ENCODE assay signal across 13 cellular contexts in genomic region chrX:129760155-129760554, GRCh38. TPM values are rescaled to one million over a fixed set of nuclear protein-coding genes. Genes with fewer than 3 reads are reported as not detected.
DNase-seq lines count a peak whose midpoint lies in the region; ATAC-seq and TF ChIP-seq lines count a peak whose summit lies in the region.
"Had no signal": no experiment of that assay in that cellular context is flagged by ENCODE, and none has a peak within 500 bp of the region (broad histone marks: within the 10 kb centered on the region; RNA-seq: fewer than 3 reads in every experiment).

No MANE protein-coding gene starts in this region.

- peak; percentile 1 for ATAC-seq in activated CD8-positive, alpha-beta T cell treated with anti-CD3 and anti-CD28 coated beads for 36 hours
- ATAC-seq in lower lobe of right lung (peak in 1 of 2 donors; percentile 18), upper lobe of right lung (no peak)

- no peaks in the 10 kb centered on the region for H3K27me3 Mint-ChIP-seq in activated naive CD4-positive, alpha-beta T cell treated with anti-CD3 and anti-CD28 coated beads, Interleukin-2, amount 10 ng/mL, durations not matched to agents 7 days and 5 days
- H3K27me3 Mint-ChIP-seq in activated CD8-positive, alpha-beta T cell treated with anti-CD3 and anti-CD28 coated beads for 36 hours, result no peaks in the 10 kb centered on the region

- peaks cover 65% of the 10 kb centered on the region for H3K4me1 Mint-ChIP-seq in activated naive CD4-positive, alpha-beta T cell treated with anti-CD3 and anti-CD28 coated beads, Interleukin-2, amount 10 ng/mL, durations not matched to agents 7 days and 5 days
- peaks cover 56% of the 10 kb centered on the region for H3K4me1 Mint-ChIP-seq in activated CD8-positive, alpha-beta T cell treated with anti-CD3 and anti-CD28 coated beads for 36 hours (ENCODE audit: low read depth)

- H3K27ac ChIP-seq in lower lobe of right lung, result peak overlapping the region; percentile 58
- peak overlapping the region; percentile 51 for H3K27ac ChIP-seq in upper lobe of right lung
- peak overlapping the region in 2 of 4 donors; percentile 33 to 53 for H3K27ac ChIP-seq in esophagus squamous epithelium
- H3K27ac ChIP-seq: brain microvascular endothelial cell, PC-9 had no signal

- DNase-seq in activated naive CD4-positive, alpha-beta T cell treated with anti-CD3 and anti-CD28 coated beads, Interleukin-2, amount 10 ng/mL, durations not matched to agents 7 days and 5 days, result no peak
- DNase-seq in activated naive CD4-positive, alpha-beta T cell treated with anti-CD3 and anti-CD28 coated beads, Interleukin-2, amount 50 U/mL, for 16 hours, result no peak
- DNase-seq in activated CD8-positive, alpha-beta T cell treated with anti-CD3 and anti-CD28 coated beads for 36 hours, result no peak
- no peak for DNase-seq in lower lobe of right lung
- DNase-seq in upper lobe of right lung, result no peak
- no peak for DNase-seq in NCI-H1694 treated with DMSO at 0.1 percent for 48 hours (lab: John Stamatoyannopoulos, UW)
- no peak for DNase-seq in esophagus squamous epithelium (lab: John Stamatoyannopoulos, UW)
- no peak for DNase-seq in lower leg skin (ENCODE audit: low spot score in 2 of 2)
- DNase-seq: left ventricle myocardium inferior had no signal

- intact Hi-C loops in activated CD8-positive, alpha-beta T cell treated with anti-CD3 and anti-CD28 coated beads for 36 hours (cut with micrococcal nuclease), result no loop called here
- intact Hi-C loops in lower lobe of right lung (cut with DNase I), result no loop called here
- intact Hi-C loops in upper lobe of right lung (cut with DNase I), result no loop called here
- intact Hi-C loops in esophagus squamous epithelium (cut with DNase I), result no loop called here
- intact Hi-C loops in lower leg skin (cut with DNase I; ENCODE audit: low total_unique reads), result no loop called here

- no peaks in the 10 kb centered on the region for H3K9me3 Mint-ChIP-seq in activated naive CD4-positive, alpha-beta T cell treated with anti-CD3 and anti-CD28 coated beads, Interleukin-2, amount 10 ng/mL, durations not matched to agents 7 days and 5 days
- H3K9me3 Mint-ChIP-seq in activated CD8-positive, alpha-beta T cell treated with anti-CD3 and anti-CD28 coated beads for 36 hours, result no peaks in the 10 kb centered on the region

- CTCF ChIA-PET in activated naive CD4-positive, alpha-beta T cell treated with anti-CD3 and anti-CD28 coated beads, Interleukin-2, amount 10 ng/mL, durations not matched to agents 7 days and 5 days (lab: Charles Lee), result interaction anchor here (0.7 to 3.4 kb wide), 9 partner anchors 9 to 165 kb away, joined by 3 to 39 read pairs (median 5); partner anchors contain the start of gene SASH3
- CTCF ChIA-PET in activated CD8-positive, alpha-beta T cell treated with anti-CD3 and anti-CD28 coated beads for 36 hours (lab: Charles Lee), result interaction anchor here (0.6 to 2.3 kb wide), 7 partner anchors 8 to 105 kb away, joined by 3 to 12 read pairs (median 5); partner anchors contain the start of gene APLN

- 60 to 81% methylated on average over 3 to 4 of the region's 9 CpGs for WGBS in esophagus squamous epithelium, 2 donors
- WGBS in lower leg skin, 2 donors, result 67 to 90% methylated on average over 5 to 9 of the region's 9 CpGs

- no peaks in the 10 kb centered on the region for H3K27me3 ChIP-seq in lower lobe of right lung (ENCODE audit: low read depth)
- H3K27me3 ChIP-seq in upper lobe of right lung, result no peaks in the 10 kb centered on the region
- H3K27me3 ChIP-seq in esophagus squamous epithelium, result no peaks in the 10 kb centered on the region
- H3K27me3 ChIP-seq: brain microvascular endothelial cell had no signal

- POLR2A ChIA-PET in activated CD8-positive, alpha-beta T cell treated with anti-CD3 and anti-CD28 coated beads for 36 hours (lab: Charles Lee), result interaction anchor here (0.7 to 3.7 kb wide), 7 partner anchors 9 to 163 kb away, joined by 3 to 36 read pairs (median 4); partner anchors contain the start of gene SASH3

- no peaks in the 10 kb centered on the region for H3K9me3 ChIP-seq in lower lobe of right lung
- H3K9me3 ChIP-seq in upper lobe of right lung, result no peaks in the 10 kb centered on the region
- H3K9me3 ChIP-seq in esophagus squamous epithelium, result no peaks in the 10 kb centered on the region
- H3K9me3 ChIP-seq: heart right ventricle, left ventricle myocardium inferior had no signal

- TF ChIP-seq CTCF in activated CD8-positive, alpha-beta T cell treated with anti-CD3 and anti-CD28 coated beads for 36 hours (IDR thresholded peaks at IDR 0.05), result no peak
- TF ChIP-seq CTCF in lower lobe of right lung (IDR thresholded peaks at IDR 0.05), result no peak
- no peak for TF ChIP-seq CTCF in upper lobe of right lung (IDR thresholded peaks at IDR 0.05)
- TF ChIP-seq CTCF in esophagus squamous epithelium (IDR thresholded peaks at IDR 0.05), result no peak
- no peak for TF ChIP-seq CTCF in lower leg skin (IDR thresholded peaks at IDR 0.05)

- H3K4me3 ChIP-seq in lower lobe of right lung (no peak overlapping the region), upper lobe of right lung (no peak overlapping the region), esophagus squamous epithelium (no peak overlapping the region), lower leg skin (ENCODE audit: low read depth, poor library complexity, severe bottlenecking) (no peak overlapping the region)
- H3K4me3 ChIP-seq: heart right ventricle, left ventricle myocardium inferior, PC-9 had no signal

- H3K36me3 ChIP-seq in lower lobe of right lung, result no peaks in the 10 kb centered on the region
- H3K36me3 ChIP-seq in upper lobe of right lung, result no peaks in the 10 kb centered on the region
- no peaks in the 10 kb centered on the region for H3K36me3 ChIP-seq in esophagus squamous epithelium
- H3K36me3 ChIP-seq: brain microvascular endothelial cell, heart right ventricle, left ventricle myocardium inferior had no signal

- peak overlapping the region; percentile 23 for H3K4me3 Mint-ChIP-seq in activated naive CD4-positive, alpha-beta T cell treated with anti-CD3 and anti-CD28 coated beads, Interleukin-2, amount 10 ng/mL, durations not matched to agents 7 days and 5 days
- H3K4me3 Mint-ChIP-seq in activated CD8-positive, alpha-beta T cell treated with anti-CD3 and anti-CD28 coated beads for 36 hours, result no peak overlapping the region

- H3K4me1 ChIP-seq in lower lobe of right lung (peaks cover 12% of the 10 kb centered on the region), upper lobe of right lung (no peaks in the 10 kb centered on the region), esophagus squamous epithelium (peaks cover 0 to 6% (median 0%) of the 10 kb centered on the region in 3 donors)

- TF ChIP-seq POLR2A in esophagus squamous epithelium (IDR thresholded peaks at IDR 0.05) (no peak), lower leg skin (IDR thresholded peaks at IDR 0.05) (no peak)

- H3K27ac Mint-ChIP-seq in activated naive CD4-positive, alpha-beta T cell treated with anti-CD3 and anti-CD28 coated beads, Interleukin-2, amount 10 ng/mL, durations not matched to agents 7 days and 5 days, result peak overlapping the region; percentile 89
- peak overlapping the region; percentile 85 for H3K27ac Mint-ChIP-seq in activated CD8-positive, alpha-beta T cell treated with anti-CD3 and anti-CD28 coated beads for 36 hours

- H3K36me3 Mint-ChIP-seq in activated naive CD4-positive, alpha-beta T cell treated with anti-CD3 and anti-CD28 coated beads, Interleukin-2, amount 10 ng/mL, durations not matched to agents 7 days and 5 days, result peaks cover 7% of the 10 kb centered on the region
- no peaks in the 10 kb centered on the region for H3K36me3 Mint-ChIP-seq in activated CD8-positive, alpha-beta T cell treated with anti-CD3 and anti-CD28 coated beads for 36 hours (ENCODE audit: low read depth)

RNA-seq across cellular contexts. Expression of gene SASH3, which starts 19.6 kb away (rescaled TPM):
- total RNA-seq in activated CD8-positive, alpha-beta T cell treated with anti-CD3 and anti-CD28 coated beads for 36 hours, result 100 to 1,000 TPM; 117 to 123 TPM
- 74.9 TPM for total RNA-seq in lower lobe of right lung
- 41.2 TPM for total RNA-seq in upper lobe of right lung
- 1 to 10 TPM; 2.5 to 9.3 (median 4.0) TPM for total RNA-seq in esophagus squamous epithelium
- 1 to 10 TPM in 3 of 4 donors, under 1 TPM in 1; 0.25 to 3.4 (median 1.6) TPM for total RNA-seq in lower leg skin
- total RNA-seq: Daoy, PC-9 had no signal

RNA-seq across cellular contexts. Expression of gene XPNPEP2, which starts 21.4 kb away (rescaled TPM):
- under 1 TPM; 0.16 to 0.38 TPM for total RNA-seq in activated CD8-positive, alpha-beta T cell treated with anti-CD3 and anti-CD28 coated beads for 36 hours
- total RNA-seq in lower lobe of right lung, result 2.9 TPM
- 0.93 TPM for total RNA-seq in upper lobe of right lung
- total RNA-seq in esophagus squamous epithelium, result 1 to 10 TPM in 2 of 4 donors, under 1 TPM in 1, not detected in 1; 0.88 to 5.7 (median 3.6) TPM
- 1 to 10 TPM; 1.3 to 5.0 (median 2.2) TPM for total RNA-seq in lower leg skin
- total RNA-seq: Daoy, PC-9 had no signal
